Comparison of ENCODE assay signal across 15 cellular contexts in genomic region chr9:114777841-114778240, GRCh38. TPM values are rescaled to one million over a fixed set of nuclear protein-coding genes. Genes with fewer than 3 reads are reported as not detected.
DNase-seq lines count a peak whose midpoint lies in the region; ATAC-seq and TF ChIP-seq lines count a peak whose summit lies in the region.
"Had no signal": no experiment of that assay in that cellular context is flagged by ENCODE, and none has a peak within 500 bp of the region (broad histone marks: within the 10 kb centered on the region; RNA-seq: fewer than 3 reads in every experiment).

No MANE protein-coding gene starts in this region.

- no peaks in the 10 kb centered on the region for H3K4me1 ChIP-seq in psoas muscle
- H3K4me1 ChIP-seq: upper lobe of right lung had no signal

- intact Hi-C loops in psoas muscle (cut with DNase I): no loop called here

- H3K4me3 ChIP-seq in psoas muscle: no peak overlapping the region
- H3K4me3 ChIP-seq: GM12878, upper lobe of right lung had no signal

- no peaks in the 10 kb centered on the region for H3K36me3 ChIP-seq in psoas muscle (ENCODE audit: insufficient read depth in 1 of 2, low read depth in 1 of 2)
- H3K36me3 ChIP-seq: upper lobe of right lung had no signal

- H3K27ac ChIP-seq in psoas muscle: no peak overlapping the region
- H3K27ac ChIP-seq: HL-60, upper lobe of right lung had no signal

- 21 to 24% (median 21%) methylated on average over 4 of the region's 4 CpGs for WGBS in psoas muscle, 3 donors

- peak; percentile 28 for DNase-seq in activated T-cell treated with anti-CD3 and anti-CD28 coated beads, Interleukin-2, amount 50 U/mL, for 1 hour
- DNase-seq in islet precursor cell (peak; percentile 56), 8988T (no peak), OCI-M1 (lab: John Stamatoyannopoulos, UW) (no peak), psoas muscle (no peak)
- peak; percentile 7 to 19 for DNase-seq in stimulated activated CD8-positive, alpha-beta memory T cell treated with anti-CD3 and anti-CD28 coated beads, Interleukin-15, amount 100 ng/mL, for 48 hours (ENCODE audit: low read depth in 2 of 2)
- DNase-seq: activated B cell treated with CpG ODN at 0.5 μM for 24 hours, kidney, NCI-H510A treated with DMSO at 0.1 percent for 48 hours, SHP77, upper lobe of right lung had no signal

- H3K27me3 ChIP-seq in psoas muscle (ENCODE audit: insufficient read depth in 3 of 3, low read length in 2 of 3): no peaks in the 10 kb centered on the region
- H3K27me3 ChIP-seq: upper lobe of right lung had no signal

- H3K9me3 ChIP-seq in psoas muscle: no peaks in the 10 kb centered on the region
- H3K9me3 ChIP-seq: upper lobe of right lung had no signal

- ATAC-seq in SK-N-SH treated with all-trans-retinoic acid at 6 μM for 48 hours (peak; percentile 53; the same call in 2 of the 3 replicates), HG03159 (IDR thresholded peaks at IDR 0.05; ENCODE audit: unreplicated experiment) (no peak), psoas muscle (no peak)
- ATAC-seq: GM12878, upper lobe of right lung had no signal

- TF ChIP-seq CTCF in psoas muscle (IDR thresholded peaks at IDR 0.05): no peak

TF ChIP-seq in SK-N-SH treated with all-trans-retinoic acid at 6 μM for 48 hours, 23 proteins besides CTCF, POLR2A, EP300 and RAD21:
- TF ChIP-seq GLIS3 (CRISPR knock-in tag; IDR thresholded peaks at IDR 0.05) (no peak), ZFP3 (CRISPR knock-in tag; IDR thresholded peaks at IDR 0.05) (no peak), BACH2 (CRISPR knock-in tag; IDR thresholded peaks at IDR 0.05; ENCODE audit: borderline replicate concordance) (no peak), PATZ1 (CRISPR knock-in tag; IDR thresholded peaks at IDR 0.05; ENCODE audit: borderline replicate concordance) (no peak), POU6F1 (CRISPR knock-in tag; IDR thresholded peaks at IDR 0.05; ENCODE audit: borderline replicate concordance, low read depth) (no peak), SNAI2 (CRISPR knock-in tag; IDR thresholded peaks at IDR 0.05) (no peak), CREB5 (CRISPR knock-in tag; IDR thresholded peaks at IDR 0.05; ENCODE audit: low read depth) (no peak), ARNTL (CRISPR knock-in tag; IDR thresholded peaks at IDR 0.05; ENCODE audit: borderline replicate concordance, low read depth) (no peak), ZNF70 (CRISPR knock-in tag; IDR thresholded peaks at IDR 0.05) (no peak), TSHZ2 (CRISPR knock-in tag; IDR thresholded peaks at IDR 0.05) (no peak), ZNF8 (CRISPR knock-in tag; IDR thresholded peaks at IDR 0.05) (no peak), ESRRG (CRISPR knock-in tag; IDR thresholded peaks at IDR 0.05) (no peak), TOX (CRISPR knock-in tag; IDR thresholded peaks at IDR 0.05; ENCODE audit: borderline replicate concordance) (no peak), PPARA (CRISPR knock-in tag; IDR thresholded peaks at IDR 0.05; ENCODE audit: borderline replicate concordance) (no peak), ZFP30 (CRISPR knock-in tag; IDR thresholded peaks at IDR 0.05) (no peak), ISL1 (CRISPR knock-in tag; IDR thresholded peaks at IDR 0.05) (no peak), CSRNP3 (CRISPR knock-in tag; IDR thresholded peaks at IDR 0.05) (no peak), CSDC2 (CRISPR knock-in tag; IDR thresholded peaks at IDR 0.05) (no peak)

RNA-seq across cellular contexts. Expression of gene TNFSF15, which starts 28.0 kb away (rescaled TPM):
- total RNA-seq in psoas muscle: under 1 TPM in 2 of 4 donors, not detected in 2; 0.07 to 0.13 TPM
- under 1 TPM; 0.03 to 0.04 (median 0.03) TPM for polyA plus RNA-seq in psoas muscle
- total RNA-seq: GM12878 had no signal

Comparison
In these comparisons a context has a peak if more than half of its experiments do, and no peak if none do; other contexts are left out.
1. DNase-seq: peak in activated T-cell treated with anti-CD3 and anti-CD28 coated beads, Interleukin-2, amount 50 U/mL, for 1 hour (single experiment), islet precursor cell (single experiment) and stimulated activated CD8-positive, alpha-beta memory T cell treated with anti-CD3 and anti-CD28 coated beads, Interleukin-15, amount 100 ng/mL, for 48 hours (2 of 2); none in 8988T (single experiment), OCI-M1 (single experiment) and psoas muscle (0 of 2).